In the genomic region with DNA sequence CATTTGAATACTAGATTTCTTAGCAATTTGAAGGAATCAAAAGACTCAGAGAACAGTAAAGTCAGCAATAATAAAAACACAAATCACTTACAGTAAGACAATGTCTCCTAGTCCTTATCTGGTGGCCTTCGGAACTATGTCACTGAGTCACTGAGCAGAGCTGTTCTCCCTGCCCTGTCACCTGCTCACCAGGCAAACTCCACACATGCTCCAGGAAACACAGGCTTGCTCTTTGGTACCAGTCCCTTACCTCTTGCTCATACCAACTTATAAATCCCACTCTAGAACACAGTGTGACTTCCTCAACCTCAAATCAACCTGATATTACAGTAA, we compare ENCODE assay signal across 17 cellular contexts.
DNase-seq lines count a peak whose midpoint lies in the region; ATAC-seq, FAIRE-seq and TF ChIP-seq lines count a peak whose summit lies in the region.
"Had no signal": no experiment of that assay in that cellular context is flagged by ENCODE, and none has a peak within 500 bp of the region (broad histone marks: within the 10 kb centered on the region; RNA-seq: fewer than 3 reads in every experiment).

No MANE protein-coding gene starts in this region.

- H3K27me3 Mint-ChIP-seq in endodermal cell (ENCODE audit: insufficient read depth), result no peaks in the 10 kb centered on the region
- H3K27me3 Mint-ChIP-seq: stimulated activated naive CD8-positive, alpha-beta T cell treated with anti-CD3 and anti-CD28 coated beads, Interleukin-15, amount 100 ng/mL, for 72 hours had no signal

- no peak overlapping the region for H3K4me3 Mint-ChIP-seq in endodermal cell
- H3K4me3 Mint-ChIP-seq: stimulated activated naive CD8-positive, alpha-beta T cell treated with anti-CD3 and anti-CD28 coated beads, Interleukin-15, amount 100 ng/mL, for 72 hours had no signal

- peaks cover 21% of the 10 kb centered on the region for H3K4me1 ChIP-seq in A549
- H3K4me1 ChIP-seq in PC-3 (ENCODE audit: insufficient read depth, low read length), result peaks cover 29% of the 10 kb centered on the region
- no peaks in the 10 kb centered on the region for H3K4me1 ChIP-seq in endodermal cell (ENCODE audit: control insufficient read depth, insufficient read depth, low read length)
- H3K4me1 ChIP-seq: vagina had no signal

- H3K9me3 ChIP-seq in A549 (no peaks in the 10 kb centered on the region), PC-3 (ENCODE audit: low read length) (no peaks in the 10 kb centered on the region), endodermal cell (ENCODE audit: control insufficient read depth, low read length) (no peaks in the 10 kb centered on the region)
- H3K9me3 ChIP-seq: vagina had no signal

- WGBS in A549 (ENCODE audit: missing lambda C conversion rate), result 67% methylated on average over 1 of the region's 1 CpG
- WGBS in endodermal cell (ENCODE audit: insufficient coverage in 1 of 2, insufficient read length in 1 of 2), 2 experiments, result 94 to 100% methylated on average over 1 of the region's 1 CpG

- H3K9ac ChIP-seq in PC-3 (ENCODE audit: low read length) (no peak overlapping the region), endodermal cell (ENCODE audit: extremely low read depth, low read length, poor library complexity, severe bottlenecking) (no peak overlapping the region)

- H3K4me3 ChIP-seq in A549 (no peak overlapping the region), PC-3 (ENCODE audit: low read length) (no peak overlapping the region), endodermal cell (ENCODE audit: low read length) (no peak overlapping the region)
- H3K4me3 ChIP-seq: vagina had no signal

- no peak for DNase-seq in A549 (ENCODE audit: low read depth in 1 of 2, low spot score in 1 of 2)
- peak; percentile 23 for DNase-seq in PC-3
- no peak for DNase-seq in left ventricle myocardium superior
- peak; percentile 9 for DNase-seq in myocyte (ENCODE audit: low read depth)
- no peak for DNase-seq in endodermal cell
- DNase-seq in T1000 (lab: John Stamatoyannopoulos, UW), result no peak
- DNase-seq in iPS-NIHi11 (ENCODE audit: low spot score), result no peak
- DNase-seq in activated CD4-positive, alpha-beta T cell treated with anti-CD3 and anti-CD28 coated beads for 48 hours, result no peak
- DNase-seq: activated CD4-positive, alpha-beta T cell treated with anti-CD3 and anti-CD28 coated beads, Interleukin-2, amount 50 U/mL, for 48 hours; amniotic stem cell; foreskin melanocyte; midbrain; NCI-H1048; NCI-H69; stimulated activated naive CD8-positive, alpha-beta T cell treated with anti-CD3 and anti-CD28 coated beads, Interleukin-15, amount 100 ng/mL, for 72 hours had no signal

- H3K27ac ChIP-seq in A549, result no peak overlapping the region
- H3K27ac ChIP-seq in PC-3 (ENCODE audit: low read length), result no peak overlapping the region
- H3K27ac ChIP-seq in endodermal cell (ENCODE audit: low read depth, low read length), result no peak overlapping the region
- H3K27ac ChIP-seq: vagina had no signal

- no peaks in the 10 kb centered on the region for H3K36me3 ChIP-seq in PC-3 (ENCODE audit: low read depth, low read length)
- H3K36me3 ChIP-seq in endodermal cell (ENCODE audit: control insufficient read depth, insufficient read depth, low read length), result peaks cover 13% of the 10 kb centered on the region
- H3K36me3 ChIP-seq: vagina had no signal

- no peak for TF ChIP-seq EP300 in A549 (IDR thresholded peaks at IDR 0.05)

- no peak for TF ChIP-seq CTCF in A549 (IDR thresholded peaks at IDR 0.05)
- no peak for TF ChIP-seq CTCF in PC-3 (conservative IDR thresholded peaks at IDR 0.05; ENCODE audit: low read depth, low read length)
- TF ChIP-seq CTCF in endodermal cell (conservative IDR thresholded peaks at IDR 0.05), result no peak

- H3K36me3 Mint-ChIP-seq in endodermal cell (ENCODE audit: low read depth), result peaks cover 18% of the 10 kb centered on the region

- 0 out of 2 replicates have a peak, but pooled peaks cover 4% of the 10 kb centered on the region for H4K20me1 ChIP-seq in PC-3 (ENCODE audit: low read length)

- 0 out of 6 replicates have a peak, but pooled peaks of 1 of the 2 experiments have one; percentile 32 for ATAC-seq in A549
- peak; percentile 43; the same call in 1 of the 2 replicates for ATAC-seq in PC-3
- peak; percentile 91 for ATAC-seq in left ventricle myocardium superior
- ATAC-seq: stimulated activated naive CD8-positive, alpha-beta T cell treated with anti-CD3 and anti-CD28 coated beads, Interleukin-15, amount 100 ng/mL, for 72 hours had no signal

- H3K4me1 Mint-ChIP-seq in endodermal cell, result peaks cover 2% of the 10 kb centered on the region

- TF ChIP-seq RAD21 in A549 (conservative IDR thresholded peaks at IDR 0.05 in 1 of 2, IDR thresholded peaks at IDR 0.05 in 1 of 2), result no peak

- no peaks in the 10 kb centered on the region for H3K9me2 ChIP-seq in PC-3 (replicated peaks; ENCODE audit: low read length)

- intact Hi-C loops in PC-3 (cut with micrococcal nuclease) (no loop called here), left ventricle myocardium superior (cut with micrococcal nuclease) (no loop called here)

- no peak overlapping the region for H3K27ac Mint-ChIP-seq in endodermal cell

- H3K9me3 Mint-ChIP-seq in endodermal cell, result no peaks in the 10 kb centered on the region
- H3K9me3 Mint-ChIP-seq: stimulated activated naive CD8-positive, alpha-beta T cell treated with anti-CD3 and anti-CD28 coated beads, Interleukin-15, amount 100 ng/mL, for 72 hours had no signal

- H3K27me3 ChIP-seq in PC-3 (ENCODE audit: low read length) (no peaks in the 10 kb centered on the region), endodermal cell (ENCODE audit: control insufficient read depth, insufficient read depth, low read length, poor library complexity, severe bottlenecking) (no peaks in the 10 kb centered on the region)
- H3K27me3 ChIP-seq: vagina had no signal

- POLR2A ChIA-PET in A549 (lab: Yijun Ruan, JAX) (no interaction called here), PC-3 (lab: Charles Lee; ENCODE audit: unreplicated experiment) (no interaction called here)

- H3K79me2 ChIP-seq in PC-3 (ENCODE audit: low read length), result no peaks in the 10 kb centered on the region

- H3K4me2 ChIP-seq in A549 (no peak overlapping the region), PC-3 (ENCODE audit: low read length) (no peak overlapping the region)

- FAIRE-seq in A549 (lab: Jason Lieb, UNC), result no peak
- FAIRE-seq: endothelial cell of umbilical vein had no signal

- CTCF ChIA-PET in A549 (lab: Yijun Ruan, JAX) (interaction anchor here (2.1 kb wide), 1 partner anchor 18 kb away, joined by 7 read pairs; no protein-coding TSS in a partner anchor), PC-3 (lab: Charles Lee) (no interaction called here)

- H2AFZ ChIP-seq in PC-3 (ENCODE audit: low read length), result no peak overlapping the region

- no peaks in the 10 kb centered on the region for H3F3A ChIP-seq in PC-3 (ENCODE audit: low read length, unreplicated experiment)

- TF ChIP-seq POLR2A in A549 (IDR thresholded peaks at IDR 0.05; ENCODE audit: low read length), result no peak

- BruUV-seq in PC-3 (replicated peaks; lab: Mats Ljungman, UMichigan), result no TSS peak

TF ChIP-seq in A549, 52 proteins besides CTCF, POLR2A, EP300 and RAD21:
- no peak for TF ChIP-seq KDM5A (IDR thresholded peaks at IDR 0.05)
- no peak for TF ChIP-seq PHF8 (IDR thresholded peaks at IDR 0.05; ENCODE audit: borderline replicate concordance, low read depth)
- peak; percentile 62 for TF ChIP-seq MAFK (IDR thresholded peaks at IDR 0.05; ENCODE audit: partially characterized antibody)

Comparison
In these comparisons a context has a peak if more than half of its experiments do, and no peak if none do; other contexts are left out.
1. DNase-seq: peak in PC-3 (single experiment) and myocyte (single experiment); none in A549 (0 of 2), left ventricle myocardium superior (single experiment), endodermal cell (single experiment), T1000 (single experiment), iPS-NIHi11 (single experiment) and activated CD4-positive, alpha-beta T cell treated with anti-CD3 and anti-CD28 coated beads for 48 hours (single experiment).